In genomic region chr4:108838451-108838850, GRCh38 we compare ENCODE assay signal across 31 cellular contexts.
"Had no signal": no experiment of that assay in that cellular context is flagged by ENCODE, and none has a peak within 500 bp of the region (broad histone marks: within the 10 kb centered on the region; RNA-seq: fewer than 3 reads in every experiment).

No MANE protein-coding gene starts in this region.

- FAIRE-seq: bronchial epithelial cell, TTC549 had no signal

- DNase-seq: activated B cell treated with CpG ODN at 0.5 μM for 24 hours; activated CD4-positive, alpha-beta memory T cell treated with anti-CD3 and anti-CD28 coated beads for 36 hours; activated CD4-positive, alpha-beta T cell treated with anti-CD3 and anti-CD28 coated beads for 4 hours; activated CD4-positive, alpha-beta T cell treated with anti-CD3 and anti-CD28 coated beads, Interleukin-2, amount 10 ng/mL, durations not matched to agents 24 days and 14 days; activated CD4-positive, alpha-beta T cell treated with anti-CD3 and anti-CD28 coated beads, Interleukin-2, amount 50 U/mL, for 1 hour; activated CD4-positive, alpha-beta T cell treated with anti-CD3 and anti-CD28 coated beads, Interleukin-2, amount 50 U/mL, for 4 hours; activated CD4-positive, CD25-positive, alpha-beta regulatory T cell treated with anti-CD3 and anti-CD28 coated beads, Interleukin-2, amount 50 U/mL, for 72 hours; activated CD8-positive, alpha-beta memory T cell treated with anti-CD3 and anti-CD28 coated beads, Interleukin-2, amount 50 U/mL, for 4 hours; activated CD8-positive, alpha-beta T cell treated with anti-CD3 and anti-CD28 coated beads for 36 hours; activated effector memory CD4-positive, alpha-beta T cell treated with anti-CD3 and anti-CD28 coated beads, Interleukin-2, amount 50 U/mL, for 16 hours; activated naive CD4-positive, alpha-beta T cell treated with anti-CD3 and anti-CD28 coated beads, Interleukin-2, amount 10 ng/mL, durations not matched to agents 7 days and 5 days; activated naive CD4-positive, alpha-beta T cell treated with Interleukin-2 at 50 U/mL for 16 hours; activated naive CD8-positive, alpha-beta T cell treated with anti-CD3 and anti-CD28 coated beads, Interleukin-2, amount 10 ng/mL, durations not matched to agents 7 days and 5 days; activated naive CD8-positive, alpha-beta T cell treated with anti-CD3 and anti-CD28 coated beads, Interleukin-2, amount 50 U/mL, for 24 hours; activated T-cell treated with anti-CD3 and anti-CD28 coated beads for 4 hours; activated T-cell treated with anti-CD3 and anti-CD28 coated beads, Interleukin-2, amount 50 U/mL, for 1 hour; activated T-cell treated with anti-CD3 and anti-CD28 coated beads, Interleukin-2, amount 50 U/mL, for 4 hours; activated T-cell treated with anti-CD3 and anti-CD28 coated beads, Interleukin-2, amount 50 U/mL, for 72 hours; amygdala; anterior cingulate cortex; caudate nucleus; SW 1271; T-helper 1 cell; T-helper 2 cell; T-helper 9 cell had no signal

- ATAC-seq: activated CD8-positive, alpha-beta T cell treated with anti-CD3 and anti-CD28 coated beads for 36 hours; activated naive CD8-positive, alpha-beta T cell treated with anti-CD3 and anti-CD28 coated beads, Interleukin-2, amount 50 U/mL, for 24 hours; activated T-cell treated with anti-CD3 and anti-CD28 coated beads, Interleukin-2, amount 50 U/mL, for 4 hours; activated T-cell treated with anti-CD3 and anti-CD28 coated beads, Interleukin-2, amount 50 U/mL, for 72 hours; activated T-helper 17 cell treated with anti-CD3 and anti-CD28 coated beads, Interleukin-2, amount 50 U/mL, for 72 hours had no signal

- H3K9me3 ChIP-seq: ascending aorta had no signal

- H3K4me1 ChIP-seq: ascending aorta had no signal

- H3K36me3 ChIP-seq: ascending aorta, cardiac muscle cell had no signal

- H3K4me3 ChIP-seq: ascending aorta, cardiac muscle cell had no signal

- H3K27me3 ChIP-seq: ascending aorta, cardiac muscle cell had no signal

- H3K27ac ChIP-seq: ascending aorta, cardiac muscle cell, VCaP had no signal
